Comparison of ENCODE assay signal across 12 cellular contexts in the genomic region with DNA sequence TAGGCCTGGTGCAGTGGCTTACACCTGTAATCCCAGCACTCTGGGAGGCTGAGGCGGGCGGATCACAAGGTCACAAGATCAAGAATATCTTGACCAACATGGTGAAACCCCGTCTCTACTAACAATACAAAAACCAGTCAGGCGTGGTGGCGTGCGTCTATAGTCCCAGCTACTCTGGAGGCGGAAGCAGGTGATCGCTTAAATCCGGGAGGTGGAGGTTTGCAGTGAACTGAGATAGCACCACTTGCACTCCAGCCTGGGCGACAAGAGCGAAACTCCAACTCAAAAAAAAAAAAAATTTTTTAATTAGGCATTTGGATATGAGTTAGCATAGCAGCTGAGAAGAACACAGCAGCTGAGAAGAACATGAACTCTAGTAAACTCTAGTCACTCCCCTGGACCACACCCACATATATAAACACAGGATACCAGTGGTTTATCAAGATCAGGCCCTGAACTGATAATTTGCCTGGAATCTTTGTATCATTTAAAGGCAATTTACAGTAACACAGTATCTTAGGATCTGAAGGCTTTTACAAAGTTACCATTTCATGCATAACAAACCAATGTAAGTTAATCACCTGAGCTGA. TPM values are rescaled to one million over a fixed set of nuclear protein-coding genes. Genes with fewer than 3 reads are reported as not detected.
DNase-seq lines count a peak whose midpoint lies in the region; ATAC-seq and TF ChIP-seq lines count a peak whose summit lies in the region.
"Had no signal": no experiment of that assay in that cellular context is flagged by ENCODE, and none has a peak within 500 bp of the region (broad histone marks: within the 10 kb centered on the region; RNA-seq: fewer than 3 reads in every experiment).

No MANE protein-coding gene starts in this region.

- no peaks in the 10 kb centered on the region for H3K9me3 Mint-ChIP-seq in activated CD8-positive, alpha-beta T cell treated with anti-CD3 and anti-CD28 coated beads, Interleukin-2, amount 10 ng/mL, durations not matched to agents 7 days and 5 days (ENCODE audit: insufficient read depth)
- H3K9me3 Mint-ChIP-seq: stimulated activated naive CD8-positive, alpha-beta T cell treated with anti-CD3 and anti-CD28 coated beads, Interleukin-15, Interleukin-2, amounts not matched to agents 100 ng/mL and 50 ng/mL, for 24 hours had no signal

- H3K27me3 Mint-ChIP-seq in activated CD8-positive, alpha-beta T cell treated with anti-CD3 and anti-CD28 coated beads, Interleukin-2, amount 10 ng/mL, durations not matched to agents 7 days and 5 days (ENCODE audit: low read depth): peaks cover 2% of the 10 kb centered on the region
- H3K27me3 Mint-ChIP-seq: stimulated activated naive CD8-positive, alpha-beta T cell treated with anti-CD3 and anti-CD28 coated beads, Interleukin-15, Interleukin-2, amounts not matched to agents 100 ng/mL and 50 ng/mL, for 24 hours had no signal

- no peaks in the 10 kb centered on the region for H3K36me3 Mint-ChIP-seq in activated CD8-positive, alpha-beta T cell treated with anti-CD3 and anti-CD28 coated beads, Interleukin-2, amount 10 ng/mL, durations not matched to agents 7 days and 5 days (ENCODE audit: low read depth)

- H3K4me1 Mint-ChIP-seq in activated CD8-positive, alpha-beta T cell treated with anti-CD3 and anti-CD28 coated beads, Interleukin-2, amount 10 ng/mL, durations not matched to agents 7 days and 5 days (ENCODE audit: low read depth): peaks cover 20% of the 10 kb centered on the region

- H3K4me3 ChIP-seq in prostate gland: no peak overlapping the region
- H3K4me3 ChIP-seq: dorsolateral prefrontal cortex, sigmoid colon had no signal

- H3K36me3 ChIP-seq in prostate gland: no peaks in the 10 kb centered on the region
- H3K36me3 ChIP-seq: sigmoid colon had no signal

- DNase-seq in activated CD8-positive, alpha-beta T cell treated with anti-CD3 and anti-CD28 coated beads, Interleukin-2, amount 10 ng/mL, durations not matched to agents 7 days and 5 days: peak; percentile 29
- peak; percentile 21 for DNase-seq in prostate gland (ENCODE audit: low spot score)
- DNase-seq in stimulated activated naive CD8-positive, alpha-beta T cell treated with anti-CD3 and anti-CD28 coated beads, Interleukin-15, Interleukin-2, amounts not matched to agents 100 U/mL and 50 U/mL, for 24 hours: no peak
- DNase-seq in ACHN: no peak
- no peak for DNase-seq in superior temporal gyrus (ENCODE audit: extremely low spot score)
- DNase-seq: dorsolateral prefrontal cortex, KBM-7, sigmoid colon had no signal

- no peak overlapping the region for H3K4me3 Mint-ChIP-seq in activated CD8-positive, alpha-beta T cell treated with anti-CD3 and anti-CD28 coated beads, Interleukin-2, amount 10 ng/mL, durations not matched to agents 7 days and 5 days
- H3K4me3 Mint-ChIP-seq: stimulated activated naive CD8-positive, alpha-beta T cell treated with anti-CD3 and anti-CD28 coated beads, Interleukin-15, Interleukin-2, amounts not matched to agents 100 ng/mL and 50 ng/mL, for 24 hours had no signal

- intact Hi-C loops in prostate gland (cut with DNase I): no loop called here

- 86% methylated on average over 11 of the region's 11 CpGs for WGBS in prostate gland

- no peak for TF ChIP-seq POLR2A in prostate gland (IDR thresholded peaks at IDR 0.05)

- H3K27me3 ChIP-seq in prostate gland (replicated peaks; ENCODE audit: insufficient read depth): no peaks in the 10 kb centered on the region
- H3K27me3 ChIP-seq: dorsolateral prefrontal cortex, sigmoid colon had no signal

- CTCF ChIA-PET in activated CD8-positive, alpha-beta T cell treated with anti-CD3 and anti-CD28 coated beads, Interleukin-2, amount 10 ng/mL, durations not matched to agents 7 days and 5 days (lab: Charles Lee): interaction anchor here (1.0 to 1.1 kb wide), 2 partner anchors 47 to 133 kb away, joined by 3 read pairs; no protein-coding TSS in a partner anchor

- no peak for TF ChIP-seq CTCF in prostate gland (IDR thresholded peaks at IDR 0.05)

- peak overlapping the region in 1 of 2 donors; percentile 48 for H3K27ac ChIP-seq in prostate gland
- H3K27ac ChIP-seq: dorsolateral prefrontal cortex, sigmoid colon had no signal

- POLR2A ChIA-PET in activated CD8-positive, alpha-beta T cell treated with anti-CD3 and anti-CD28 coated beads, Interleukin-2, amount 10 ng/mL, durations not matched to agents 7 days and 5 days (lab: Charles Lee): no interaction called here

- no peaks in the 10 kb centered on the region for H3K9me3 ChIP-seq in prostate gland
- H3K9me3 ChIP-seq: sigmoid colon had no signal

- in situ Hi-C loops in ACHN (cut with HindIII; ENCODE audit: low pct_ligation_motif_present, low pct_unique_long_range_greater_than_20kb, low sequenced_read_pairs): no loop called here

- ATAC-seq in GM18498 (IDR thresholded peaks at IDR 0.05; ENCODE audit: unreplicated experiment) (peak; percentile 27), HG03196 (IDR thresholded peaks at IDR 0.05; ENCODE audit: unreplicated experiment) (no peak)
- no peak for ATAC-seq in activated CD8-positive, alpha-beta T cell treated with anti-CD3 and anti-CD28 coated beads, Interleukin-2, amount 10 ng/mL, durations not matched to agents 7 days and 5 days
- ATAC-seq in stimulated activated naive CD8-positive, alpha-beta T cell treated with anti-CD3 and anti-CD28 coated beads, Interleukin-15, Interleukin-2, amounts not matched to agents 100 U/mL and 50 U/mL, for 24 hours: no peak

- TF ChIP-seq EP300 in Ishikawa (IDR thresholded peaks at IDR 0.05; ENCODE audit: borderline replicate concordance): peak; percentile 55; the same call in 1 of the 2 replicates

- 0 out of 2 replicates have a peak, but pooled peaks have one; percentile 5 for TF ChIP-seq RAD21 in Ishikawa (IDR thresholded peaks at IDR 0.05; ENCODE audit: low read depth)

- no peak overlapping the region for H3K27ac Mint-ChIP-seq in activated CD8-positive, alpha-beta T cell treated with anti-CD3 and anti-CD28 coated beads, Interleukin-2, amount 10 ng/mL, durations not matched to agents 7 days and 5 days
- H3K27ac Mint-ChIP-seq: stimulated activated naive CD8-positive, alpha-beta T cell treated with anti-CD3 and anti-CD28 coated beads, Interleukin-15, Interleukin-2, amounts not matched to agents 100 ng/mL and 50 ng/mL, for 24 hours had no signal

- H3K4me1 ChIP-seq in prostate gland (replicated peaks): no peaks in the 10 kb centered on the region

TF ChIP-seq in Ishikawa, 13 proteins besides CTCF, POLR2A, EP300 and RAD21:
- TF ChIP-seq, protein P1, sequence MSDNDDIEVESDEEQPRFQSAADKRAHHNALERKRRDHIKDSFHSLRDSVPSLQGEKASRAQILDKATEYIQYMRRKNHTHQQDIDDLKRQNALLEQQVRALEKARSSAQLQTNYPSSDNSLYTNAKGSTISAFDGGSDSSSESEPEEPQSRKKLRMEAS (IDR thresholded peaks at IDR 0.05): 0 out of 2 replicates have a peak, but pooled peaks have one; percentile 21
- no peak for TF ChIP-seq TAF1 (IDR thresholded peaks at IDR 0.05; ENCODE audit: low read depth)
- TF ChIP-seq TCF12 (IDR thresholded peaks at IDR 0.05; ENCODE audit: low read depth): no peak
- no peak for TF ChIP-seq EGR1 (IDR thresholded peaks at IDR 0.05)
- no peak for TF ChIP-seq ZBTB7A (IDR thresholded peaks at IDR 0.05; ENCODE audit: low read depth)
- TF ChIP-seq FOXM1 (IDR thresholded peaks at IDR 0.05; ENCODE audit: borderline replicate concordance, low read depth): no peak

RNA-seq across cellular contexts. Expression of gene UGCG, which starts 4.6 kb away (rescaled TPM):
- 10 to 100 TPM; 24.6 to 25.4 TPM for total RNA-seq in activated CD8-positive, alpha-beta T cell treated with anti-CD3 and anti-CD28 coated beads, Interleukin-2, amount 10 ng/mL, durations not matched to agents 7 days and 5 days
- total RNA-seq in prostate gland: 10 to 100 TPM; 23.9 to 42.6 TPM

Comparison
In these comparisons a context has a peak if more than half of its experiments do, and no peak if none do; other contexts are left out.
1. DNase-seq: peak in activated CD8-positive, alpha-beta T cell treated with anti-CD3 and anti-CD28 coated beads, Interleukin-2, amount 10 ng/mL, durations not matched to agents 7 days and 5 days (single experiment) and prostate gland (single experiment); none in stimulated activated naive CD8-positive, alpha-beta T cell treated with anti-CD3 and anti-CD28 coated beads, Interleukin-15, Interleukin-2, amounts not matched to agents 100 U/mL and 50 U/mL, for 24 hours (single experiment), ACHN (single experiment) and superior temporal gyrus (single experiment).